31 cellular contexts compared by ENCODE assay signal in genomic region chr7:152914014-152914844, GRCh38.
"Had no signal": no experiment of that assay in that cellular context is flagged by ENCODE, and none has a peak within 500 bp of the region (broad histone marks: within the 10 kb centered on the region; RNA-seq: fewer than 3 reads in every experiment).

No MANE protein-coding gene starts in this region.

- H3K27me3 ChIP-seq: body of pancreas, cardiac muscle cell, colonic mucosa, esophagus squamous epithelium had no signal

- H3K4me3 ChIP-seq: body of pancreas, cardiac muscle cell, colonic mucosa, esophagus squamous epithelium, gastroesophageal sphincter, heart right ventricle had no signal

- FAIRE-seq: endometrium, endothelial cell of umbilical vein had no signal

- H3K9me3 ChIP-seq: body of pancreas, colonic mucosa, esophagus squamous epithelium, gastroesophageal sphincter, heart right ventricle had no signal

- H3K36me3 ChIP-seq: cardiac muscle cell, colonic mucosa, esophagus squamous epithelium, gastroesophageal sphincter, heart right ventricle, WERI-Rb-1 had no signal

- DNase-seq: activated B cell treated with CpG ODN at 0.5 μM for 24 hours; activated CD4-positive, alpha-beta T cell treated with anti-CD3 and anti-CD28 coated beads for 48 hours; activated CD4-positive, alpha-beta T cell treated with anti-CD3 and anti-CD28 coated beads, Interleukin-2, amount 50 U/mL, for 1 hour; activated CD4-positive, alpha-beta T cell treated with anti-CD3 and anti-CD28 coated beads, Interleukin-2, amount 50 U/mL, for 48 hours; activated CD8-positive, alpha-beta memory T cell treated with anti-CD3 and anti-CD28 coated beads for 24 hours; activated CD8-positive, alpha-beta T cell treated with anti-CD3 and anti-CD28 coated beads for 36 hours; activated effector memory CD4-positive, alpha-beta T cell treated with Interleukin-2 at 50 U/mL for 16 hours; activated gamma-delta T cell treated with Interleukin-2 at 50 U/mL for 16 hours; activated naive CD4-positive, alpha-beta T cell treated with anti-CD3 and anti-CD28 coated beads, Interleukin-2, amount 50 U/mL, for 16 hours; activated naive CD4-positive, alpha-beta T cell treated with Interleukin-2 at 50 U/mL for 16 hours; activated T-cell treated with anti-CD3 and anti-CD28 coated beads, Interleukin-2, amount 50 U/mL, for 4 hours; amygdala; aorta; body of pancreas; central memory CD4-positive, alpha-beta T cell; cerebellar nuclear complex; colonic mucosa; effector CD8-positive, alpha-beta T cell; esophagus squamous epithelium; foreskin melanocyte; heart right ventricle; T-helper 17 cell; T1000; WERI-Rb-1 had no signal

- H3K4me1 ChIP-seq: colonic mucosa, esophagus squamous epithelium, gastroesophageal sphincter, heart right ventricle had no signal

- H3K27ac ChIP-seq: body of pancreas, cardiac muscle cell, colonic mucosa, epithelial cell of prostate, esophagus squamous epithelium, gastroesophageal sphincter, heart right ventricle, WERI-Rb-1 had no signal

- ATAC-seq: activated CD4-positive, CD25-positive, alpha-beta regulatory T cell treated with anti-CD3 and anti-CD28 coated beads, Interleukin-2, amount 50 U/mL, for 24 hours; activated CD8-positive, alpha-beta T cell treated with anti-CD3 and anti-CD28 coated beads for 36 hours; activated T-cell treated with anti-CD3 and anti-CD28 coated beads, Interleukin-2, amount 50 U/mL, for 4 hours; activated T-helper 17 cell treated with anti-CD3 and anti-CD28 coated beads, Interleukin-2, amount 50 U/mL, for 72 hours; body of pancreas; gastroesophageal sphincter; heart right ventricle; T-helper 17 cell had no signal
